8 cellular contexts compared by ENCODE assay signal in genomic region chr3:152183473-152183872, GRCh38.
DNase-seq lines count a peak whose midpoint lies in the region; ATAC-seq and TF ChIP-seq lines count a peak whose summit lies in the region.

No MANE protein-coding gene starts in this region.

- TF ChIP-seq CTCF in GM10248 (IDR thresholded peaks at IDR 0.05; ENCODE audit: control extremely low read depth, extremely low read depth, low read depth, missing control alignments) (peak; percentile 45), foreskin keratinocyte (conservative IDR thresholded peaks at IDR 0.05) (peak; percentile 48)

- H3K36me3 ChIP-seq in H7 (replicated peaks; ENCODE audit: control insufficient read depth, insufficient read depth, low read length), result no peaks in the 10 kb centered on the region

- H3K27ac ChIP-seq in foreskin keratinocyte, result no peak overlapping the region

- POLR2A ChIA-PET in GM10248 (lab: Yijun Ruan, JAX), result no interaction called here

- H3K27me3 ChIP-seq in H7 (ENCODE audit: control insufficient read depth, insufficient read depth, low read length) (no peaks in the 10 kb centered on the region), foreskin keratinocyte (no peaks in the 10 kb centered on the region)

- no peak for ATAC-seq in foreskin keratinocyte

- DNase-seq in GM10248 (ENCODE audit: extremely low spot score), result peak; percentile 23
- DNase-seq in H7, result peak; percentile 8
- DNase-seq in NCI-H2171 treated with DMSO at 0.1 percent for 48 hours (lab: John Stamatoyannopoulos, UW), result peak; percentile 37
- peak; percentile 72 for DNase-seq in activated CD8-positive, alpha-beta memory T cell treated with anti-CD3 and anti-CD28 coated beads for 24 hours
- no peak for DNase-seq in foreskin keratinocyte
- peak; percentile 47 for DNase-seq in retina
- DNase-seq in dedifferentiated amniotic fluid mesenchymal stem cell (ENCODE audit: extremely low spot score), result no peak
- DNase-seq in kidney glomerular epithelial cell (lab: John Stamatoyannopoulos, UW), result no peak

- CTCF ChIA-PET in GM10248 (lab: Yijun Ruan, JAX), result interaction anchor here (0.6 to 3.6 kb wide), 30 partner anchors 10 to 340 kb away, joined by 3 to 42 read pairs (median 4); partner anchors contain the start of gene MBNL1

- H3K4me3 ChIP-seq in H7 (ENCODE audit: insufficient read depth, low read depth, low read length), result no peak overlapping the region

- no peaks in the 10 kb centered on the region for H3K4me1 ChIP-seq in foreskin keratinocyte

Comparison
In these comparisons a context has a peak if more than half of its experiments do, and no peak if none do; other contexts are left out.
1. DNase-seq: peak in GM10248 (single experiment), H7 (single experiment), NCI-H2171 treated with DMSO at 0.1 percent for 48 hours (single experiment), activated CD8-positive, alpha-beta memory T cell treated with anti-CD3 and anti-CD28 coated beads for 24 hours (single experiment) and retina (single experiment); none in foreskin keratinocyte (0 of 2), dedifferentiated amniotic fluid mesenchymal stem cell (single experiment) and kidney glomerular epithelial cell (single experiment).